In the genomic region with DNA sequence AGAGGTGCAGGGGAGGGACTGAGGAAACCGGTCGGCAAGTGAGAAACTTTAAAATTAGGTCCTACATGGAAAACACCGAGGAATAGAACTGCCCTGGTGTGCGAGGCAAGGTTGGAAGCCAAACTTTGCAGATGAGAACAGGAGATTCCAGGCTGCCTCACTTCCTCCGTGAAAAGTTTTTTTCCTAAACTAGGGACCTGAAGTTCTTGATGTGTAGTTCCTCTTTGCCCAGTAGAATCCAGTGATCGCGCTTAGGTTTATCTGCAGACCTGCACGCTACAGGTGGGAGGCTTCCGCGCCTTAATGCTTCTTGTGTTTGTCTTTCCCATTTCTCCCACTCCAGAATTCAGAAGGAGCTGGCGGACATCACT, we compare ENCODE assay signal across 8 cellular contexts. TPM values are rescaled to one million over a fixed set of nuclear protein-coding genes. Genes with fewer than 3 reads are reported as not detected.
DNase-seq lines count a peak whose midpoint lies in the region; ATAC-seq and TF ChIP-seq lines count a peak whose summit lies in the region.

No MANE protein-coding gene starts in this region.

- no peak for ATAC-seq in thoracic aorta (ENCODE audit: insufficient number of reproducible peaks, low FRiP score, low read depth)
- no peak for ATAC-seq in HG03378 (IDR thresholded peaks at IDR 0.05; ENCODE audit: unreplicated experiment)
- ATAC-seq in GM18511 (IDR thresholded peaks at IDR 0.05; ENCODE audit: unreplicated experiment), result no peak

- H3K36me3 Mint-ChIP-seq in Calu3 (ENCODE audit: insufficient read depth, unreplicated experiment), result peaks cover 44% of the 10 kb centered on the region

- H3K4me1 ChIP-seq in HUES6 (ENCODE audit: control insufficient read depth, insufficient read depth, low read length) (peaks cover 42% of the 10 kb centered on the region), thoracic aorta (ENCODE audit: control insufficient read depth in 1 of 2, low read depth in 2 of 2) (peaks cover 22 to 51% of the 10 kb centered on the region in 2 donors)

- peak overlapping the region; percentile 77 for H3K4me3 Mint-ChIP-seq in Calu3 (ENCODE audit: low read depth, unreplicated experiment)

- CTCF ChIA-PET in Calu3 (lab: Charles Lee), result interaction anchor here (0.7 kb wide), 1 partner anchor 255 kb away, joined by 3 read pairs; no protein-coding TSS in a partner anchor

- H3K27ac ChIP-seq in HUES6 (ENCODE audit: low read depth, low read length) (peak overlapping the region; percentile 26), angular gyrus (ENCODE audit: low read depth, low read length) (peak overlapping the region; percentile 45), thoracic aorta (peak overlapping the region; percentile 61 to 79)

- BruUV-seq in Calu3 (replicated peaks; lab: Mats Ljungman, UMichigan), result no TSS peak

- H3K27me3 ChIP-seq in HUES6 (ENCODE audit: control insufficient read depth, insufficient read depth, low read length) (no peaks in the 10 kb centered on the region), thoracic aorta (replicated peaks; ENCODE audit: insufficient read depth) (no peaks in the 10 kb centered on the region)

- H3K36me3 ChIP-seq in HUES6 (ENCODE audit: control insufficient read depth, insufficient read depth, low read length) (peaks cover 8% of the 10 kb centered on the region; the same call in 1 of the 2 replicates), thoracic aorta (peaks cover 2% of the 10 kb centered on the region)

- no peaks in the 10 kb centered on the region for H3K9me3 Mint-ChIP-seq in Calu3 (ENCODE audit: low read depth, unreplicated experiment)

- TF ChIP-seq CTCF in Calu3 (IDR thresholded peaks at IDR 0.05; ENCODE audit: unreplicated experiment) (no peak), thoracic aorta (IDR thresholded peaks at IDR 0.05) (no peak)

- H3K9me3 ChIP-seq in HUES6 (ENCODE audit: control insufficient read depth, insufficient read depth, low read depth, low read length) (no peaks in the 10 kb centered on the region), thoracic aorta (no peaks in the 10 kb centered on the region)

- intact Hi-C loops in Calu3 (cut with micrococcal nuclease; ENCODE audit: unreplicated experiment), result no loop called here

- peak overlapping the region; percentile 94 for H3K27ac Mint-ChIP-seq in Calu3 (ENCODE audit: unreplicated experiment)

- H3K27me3 Mint-ChIP-seq in Calu3 (ENCODE audit: unreplicated experiment), result no peaks in the 10 kb centered on the region

- peak overlapping the region; percentile 89 for H3K9ac ChIP-seq in HUES6 (ENCODE audit: low read length)

- H3K4me1 Mint-ChIP-seq in Calu3 (ENCODE audit: low read depth, unreplicated experiment), result peaks cover 44% of the 10 kb centered on the region

- H3K4me3 ChIP-seq in HUES6 (ENCODE audit: low read depth, low read length) (peak overlapping the region; percentile 70), thoracic aorta (peak overlapping the region; percentile 88)

- DNase-seq in Calu3, result peak; percentile 13
- DNase-seq in left kidney (ENCODE audit: low read depth, low spot score), result peak; percentile 69
- no peak for DNase-seq in thoracic aorta (ENCODE audit: low spot score)
- no peak for DNase-seq in NCI-H2196 (lab: John Stamatoyannopoulos, UW; ENCODE audit: unreplicated experiment)

RNA-seq across cellular contexts. Expression of gene UBE2E1, which starts 5.3 kb away (rescaled TPM):
- 68.9 and 74.3 TPM in 2 replicates for total RNA-seq in Calu3 (2022)
- total RNA-seq in thoracic aorta, result 10 to 100 TPM; 41.2 to 53.3 TPM

Comparison
In these comparisons a context has a peak if more than half of its experiments do, and no peak if none do; other contexts are left out.
1. DNase-seq: peak in Calu3 (single experiment) and left kidney (single experiment); none in thoracic aorta (single experiment) and NCI-H2196 (single experiment).
2. Peak in every context shown above with its lines, with median percentiles within 50 percentile points of each other: H3K27ac ChIP-seq.